In the genomic region with DNA sequence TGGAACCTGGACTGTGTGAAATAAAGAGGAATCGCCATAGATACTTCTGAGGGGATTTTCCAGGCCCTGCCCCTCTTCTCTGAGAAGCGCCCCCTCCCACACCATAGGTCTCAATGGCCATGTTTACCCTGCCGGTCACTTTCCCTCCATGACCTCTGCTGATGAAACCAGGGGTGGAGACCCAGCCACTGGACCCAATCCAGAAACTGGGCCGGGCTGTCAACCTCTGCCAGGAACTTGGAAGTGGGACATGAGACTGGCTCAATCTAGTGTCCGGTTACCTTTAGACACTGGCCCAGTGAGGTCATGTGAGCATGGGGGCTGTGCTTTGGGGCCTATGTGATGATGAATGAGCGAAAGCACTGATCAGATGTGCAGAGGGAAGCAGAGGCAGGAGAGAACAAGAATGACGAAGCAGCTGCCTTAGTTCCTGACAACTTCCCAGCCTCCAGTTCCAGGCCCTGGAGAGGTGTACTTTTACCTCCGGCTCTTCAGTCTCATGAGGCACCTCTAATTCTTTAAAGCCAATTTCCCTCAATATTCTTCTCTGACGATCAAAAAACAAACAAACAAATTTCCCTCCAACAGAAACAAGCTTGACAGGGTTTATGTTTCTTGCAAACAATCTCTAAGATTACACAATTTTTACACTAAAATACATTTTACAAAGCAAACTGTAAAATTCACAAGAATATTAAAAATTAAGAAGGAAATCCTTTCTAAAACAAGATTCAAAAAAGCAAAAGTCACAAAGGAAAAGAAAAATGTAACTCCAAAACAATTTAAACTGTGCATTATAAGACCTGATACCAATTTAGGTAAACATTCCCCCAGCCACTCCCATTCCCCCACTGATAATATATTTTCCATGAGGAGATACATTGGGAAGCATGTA, we compare ENCODE assay signal across 1 cellular context.
TF ChIP-seq lines count a peak whose summit lies in the region.

No MANE protein-coding gene starts in this region.

TF ChIP-seq in K562, 482 proteins besides CTCF, POLR2A, EP300 and RAD21 (continued from another document):
- TF ChIP-seq MGA (IDR thresholded peaks at IDR 0.05) (peak; percentile 77), HMGN3 (IDR thresholded peaks at IDR 0.05; ENCODE audit: borderline replicate concordance, extremely low read depth, insufficient read length, low read depth, low read length) (no peak), ZFPM2 (CRISPR knock-in tag; IDR thresholded peaks at IDR 0.05) (no peak), MED1 (CRISPR knock-in tag; IDR thresholded peaks at IDR 0.05; ENCODE audit: borderline replicate concordance) (no peak), HOXB6 (CRISPR knock-in tag; IDR thresholded peaks at IDR 0.05; ENCODE audit: borderline replicate concordance) (no peak), SREBF2 (CRISPR knock-in tag; IDR thresholded peaks at IDR 0.05) (no peak), ZNF778 (CRISPR knock-in tag; IDR thresholded peaks at IDR 0.05) (no peak), HNRNPUL1 (IDR thresholded peaks at IDR 0.05; ENCODE audit: low read length) (no peak), KLF10 (CRISPR knock-in tag; IDR thresholded peaks at IDR 0.05) (no peak)
- TF ChIP-seq, protein P1, sequence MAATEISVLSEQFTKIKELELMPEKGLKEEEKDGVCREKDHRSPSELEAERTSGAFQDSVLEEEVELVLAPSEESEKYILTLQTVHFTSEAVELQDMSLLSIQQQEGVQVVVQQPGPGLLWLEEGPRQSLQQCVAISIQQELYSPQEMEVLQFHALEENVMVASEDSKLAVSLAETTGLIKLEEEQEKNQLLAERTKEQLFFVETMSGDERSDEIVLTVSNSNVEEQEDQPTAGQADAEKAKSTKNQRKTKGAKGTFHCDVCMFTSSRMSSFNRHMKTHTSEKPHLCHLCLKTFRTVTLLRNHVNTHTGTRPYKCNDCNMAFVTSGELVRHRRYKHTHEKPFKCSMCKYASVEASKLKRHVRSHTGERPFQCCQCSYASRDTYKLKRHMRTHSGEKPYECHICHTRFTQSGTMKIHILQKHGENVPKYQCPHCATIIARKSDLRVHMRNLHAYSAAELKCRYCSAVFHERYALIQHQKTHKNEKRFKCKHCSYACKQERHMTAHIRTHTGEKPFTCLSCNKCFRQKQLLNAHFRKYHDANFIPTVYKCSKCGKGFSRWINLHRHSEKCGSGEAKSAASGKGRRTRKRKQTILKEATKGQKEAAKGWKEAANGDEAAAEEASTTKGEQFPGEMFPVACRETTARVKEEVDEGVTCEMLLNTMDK (IDR thresholded peaks at IDR 0.05; ENCODE audit: borderline replicate concordance, insufficient read depth, low read depth, low read length, poor library complexity, severe bottlenecking): no peak
- TF ChIP-seq, protein P2, sequence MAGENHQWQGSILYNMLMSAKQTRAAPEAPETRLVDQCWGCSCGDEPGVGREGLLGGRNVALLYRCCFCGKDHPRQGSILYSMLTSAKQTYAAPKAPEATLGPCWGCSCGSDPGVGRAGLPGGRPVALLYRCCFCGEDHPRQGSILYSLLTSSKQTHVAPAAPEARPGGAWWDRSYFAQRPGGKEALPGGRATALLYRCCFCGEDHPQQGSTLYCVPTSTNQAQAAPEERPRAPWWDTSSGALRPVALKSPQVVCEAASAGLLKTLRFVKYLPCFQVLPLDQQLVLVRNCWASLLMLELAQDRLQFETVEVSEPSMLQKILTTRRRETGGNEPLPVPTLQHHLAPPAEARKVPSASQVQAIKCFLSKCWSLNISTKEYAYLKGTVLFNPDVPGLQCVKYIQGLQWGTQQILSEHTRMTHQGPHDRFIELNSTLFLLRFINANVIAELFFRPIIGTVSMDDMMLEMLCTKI (IDR thresholded peaks at IDR 0.05; ENCODE audit: partially characterized antibody): no peak
